ENCODE assay signal across 8 cellular contexts in the genomic region with DNA sequence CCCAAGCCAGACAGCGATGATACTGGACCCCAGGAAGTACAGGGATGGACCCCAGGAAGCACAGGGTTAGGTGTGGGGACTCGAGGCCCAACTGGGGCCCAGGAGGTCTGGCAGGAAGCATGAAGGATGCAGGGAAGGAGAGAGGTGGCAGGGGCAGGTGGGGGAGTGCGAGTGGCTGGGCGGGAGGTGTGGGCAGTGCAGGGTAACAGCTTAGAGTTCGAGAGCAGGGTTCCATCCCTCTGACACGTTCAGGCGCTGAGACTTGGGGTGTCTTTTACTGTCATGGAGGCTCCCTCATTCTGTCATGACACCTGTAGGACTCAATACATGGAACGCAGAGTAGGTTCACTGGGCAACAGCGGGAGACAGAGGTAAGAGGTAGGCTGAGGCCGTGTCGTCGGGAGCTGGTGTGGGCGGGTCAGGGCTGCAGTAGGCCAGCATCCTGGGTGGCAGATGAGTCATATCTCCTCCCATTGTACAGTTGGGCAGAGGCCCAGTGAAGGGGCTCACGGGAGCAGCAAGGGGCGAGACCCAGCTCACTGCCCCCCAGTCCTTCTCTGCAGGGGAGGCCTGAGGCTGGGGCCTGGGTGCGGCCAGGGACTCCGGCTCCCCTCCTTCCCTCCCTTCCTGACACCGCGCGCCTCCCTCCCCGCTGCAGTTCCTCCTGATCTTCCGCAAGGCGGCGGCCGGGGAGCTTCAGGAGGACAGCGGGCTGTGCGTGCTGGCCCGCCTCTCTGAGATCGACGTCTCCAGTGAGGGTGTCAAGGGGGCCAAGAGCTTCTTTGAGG. TPM values are rescaled to one million over a fixed set of nuclear protein-coding genes. Genes with fewer than 3 reads are reported as not detected.
DNase-seq lines count a peak whose midpoint lies in the region; ATAC-seq and TF ChIP-seq lines count a peak whose summit lies in the region.

No MANE protein-coding gene starts in this region.

- no peaks in the 10 kb centered on the region for H3K9me2 ChIP-seq in Karpas-422 (replicated peaks; ENCODE audit: insufficient read depth, low read length)

- H3K4me1 ChIP-seq in Karpas-422 (ENCODE audit: low read length) (no peaks in the 10 kb centered on the region), right cardiac atrium (ENCODE audit: control insufficient read depth, insufficient read depth, low read length) (no peaks in the 10 kb centered on the region)

- H3K9ac ChIP-seq in Karpas-422 (ENCODE audit: low read length): no peak overlapping the region

- H3K36me3 Mint-ChIP-seq in activated naive CD8-positive, alpha-beta T cell treated with anti-CD3 and anti-CD28 coated beads, Interleukin-2, amount 10 ng/mL, durations not matched to agents 7 days and 5 days: peaks cover 3% of the 10 kb centered on the region
- peaks cover 15 to 31% of the 10 kb centered on the region in 2 donors for H3K36me3 Mint-ChIP-seq in stimulated activated naive B cell treated with anti-CD40 and anti-IgM and Interleukin-4, amounts not matched to agents 10 μg/mL and 1 μg/mL and 100 μg/mL, for 72 hours

- no peak overlapping the region for H3K4me3 Mint-ChIP-seq in activated naive CD8-positive, alpha-beta T cell treated with anti-CD3 and anti-CD28 coated beads, Interleukin-2, amount 10 ng/mL, durations not matched to agents 7 days and 5 days
- no peak overlapping the region for H3K4me3 Mint-ChIP-seq in stimulated activated naive B cell treated with anti-CD40 and anti-IgM and Interleukin-4, amounts not matched to agents 10 μg/mL and 1 μg/mL and 100 μg/mL, for 72 hours

- no peaks in the 10 kb centered on the region for H3K9me3 Mint-ChIP-seq in activated naive CD8-positive, alpha-beta T cell treated with anti-CD3 and anti-CD28 coated beads, Interleukin-2, amount 10 ng/mL, durations not matched to agents 7 days and 5 days
- H3K9me3 Mint-ChIP-seq in stimulated activated naive B cell treated with anti-CD40 and anti-IgM and Interleukin-4, amounts not matched to agents 10 μg/mL and 1 μg/mL and 100 μg/mL, for 72 hours: no peaks in the 10 kb centered on the region

- H3K79me2 ChIP-seq in Karpas-422 (ENCODE audit: low read length): peaks cover 14% of the 10 kb centered on the region

- H3K27me3 ChIP-seq in Karpas-422 (ENCODE audit: low read length): no peaks in the 10 kb centered on the region
- no peaks in the 10 kb centered on the region for H3K27me3 ChIP-seq in right cardiac atrium (ENCODE audit: control insufficient read depth, insufficient read depth)

- H3K9me3 ChIP-seq in Karpas-422 (ENCODE audit: low read length) (no peaks in the 10 kb centered on the region), right cardiac atrium (ENCODE audit: control insufficient read depth, low read length) (no peaks in the 10 kb centered on the region)

- 46% methylated on average over 30 of the region's 30 CpGs for WGBS in right cardiac atrium
- 85 to 89% methylated on average over 28 to 30 of the region's 30 CpGs for WGBS in lower leg skin, 2 donors

- H4K20me1 ChIP-seq in Karpas-422 (ENCODE audit: insufficient read depth, low read depth, low read length): peaks cover 8% of the 10 kb centered on the region

- intact Hi-C loops in right cardiac atrium (cut with DNase I) (no loop called here), lower leg skin (cut with DNase I; ENCODE audit: low total_unique reads) (loop anchor here (2.0 to 10.0 kb wide), 2 partner anchors 98 to 302 kb away; no protein-coding TSS in a partner anchor)

- no peak for TF ChIP-seq POLR2A in lower leg skin (IDR thresholded peaks at IDR 0.05)

- peak overlapping the region; percentile 69 for H3K27ac Mint-ChIP-seq in activated naive CD8-positive, alpha-beta T cell treated with anti-CD3 and anti-CD28 coated beads, Interleukin-2, amount 10 ng/mL, durations not matched to agents 7 days and 5 days
- peak overlapping the region; percentile 84 for H3K27ac Mint-ChIP-seq in stimulated activated naive B cell treated with anti-CD40 and anti-IgM and Interleukin-4, amounts not matched to agents 10 μg/mL and 1 μg/mL and 100 μg/mL, for 72 hours

- ATAC-seq in activated naive CD8-positive, alpha-beta T cell treated with anti-CD3 and anti-CD28 coated beads, Interleukin-2, amount 10 ng/mL, durations not matched to agents 7 days and 5 days (ENCODE audit: low read depth): no peak
- ATAC-seq in right cardiac atrium (peak; percentile 15 to 30), HG02571 (IDR thresholded peaks at IDR 0.05; ENCODE audit: unreplicated experiment) (no peak)
- ATAC-seq in stimulated activated naive B cell treated with anti-CD40 and anti-IgM and Interleukin-4, amounts not matched to agents 10 μg/mL and 1 μg/mL and 100 μg/mL, for 72 hours (replicated peaks): no peak

- POLR2A ChIA-PET in activated naive CD8-positive, alpha-beta T cell treated with anti-CD3 and anti-CD28 coated beads, Interleukin-2, amount 10 ng/mL, durations not matched to agents 7 days and 5 days (lab: Charles Lee): no interaction called here

- peaks cover 8% of the 10 kb centered on the region for H3K4me1 Mint-ChIP-seq in activated naive CD8-positive, alpha-beta T cell treated with anti-CD3 and anti-CD28 coated beads, Interleukin-2, amount 10 ng/mL, durations not matched to agents 7 days and 5 days
- peaks cover 0 to 6% of the 10 kb centered on the region in 2 donors for H3K4me1 Mint-ChIP-seq in stimulated activated naive B cell treated with anti-CD40 and anti-IgM and Interleukin-4, amounts not matched to agents 10 μg/mL and 1 μg/mL and 100 μg/mL, for 72 hours

- H2AFZ ChIP-seq in Karpas-422 (ENCODE audit: low read length): no peak overlapping the region

- H3K4me3 ChIP-seq in Karpas-422 (ENCODE audit: low read length) (no peak overlapping the region), right cardiac atrium (ENCODE audit: low read length) (no peak overlapping the region), lower leg skin (ENCODE audit: low read depth, poor library complexity, severe bottlenecking) (no peak overlapping the region)

- H3K36me3 ChIP-seq in Karpas-422 (ENCODE audit: insufficient read depth, low read length): no peaks in the 10 kb centered on the region

- H3K27ac ChIP-seq in Karpas-422 (ENCODE audit: low read length) (no peak overlapping the region), right cardiac atrium (ENCODE audit: low read length) (no peak overlapping the region)

- TF ChIP-seq CTCF in lower leg skin (IDR thresholded peaks at IDR 0.05): no peak

- no peak overlapping the region for H3K4me2 ChIP-seq in Karpas-422 (ENCODE audit: low read depth, low read length, poor library complexity, severe bottlenecking)

- H3K27me3 Mint-ChIP-seq in activated naive CD8-positive, alpha-beta T cell treated with anti-CD3 and anti-CD28 coated beads, Interleukin-2, amount 10 ng/mL, durations not matched to agents 7 days and 5 days: no peaks in the 10 kb centered on the region
- H3K27me3 Mint-ChIP-seq in stimulated activated naive B cell treated with anti-CD40 and anti-IgM and Interleukin-4, amounts not matched to agents 10 μg/mL and 1 μg/mL and 100 μg/mL, for 72 hours: no peaks in the 10 kb centered on the region

- DNase-seq in Karpas-422 (peak; percentile 37), right cardiac atrium (peak in 1 of 3 donors; percentile 25), D341Med (ENCODE audit: low spot score) (no peak), lower leg skin (ENCODE audit: low spot score in 2 of 2) (no peak)
- DNase-seq in activated naive CD8-positive, alpha-beta T cell treated with anti-CD3 and anti-CD28 coated beads, Interleukin-2, amount 10 ng/mL, durations not matched to agents 7 days and 5 days: no peak
- no peak for DNase-seq in stimulated activated naive B cell treated with anti-CD40 and anti-IgM and Interleukin-4, amounts not matched to agents 10 μg/mL and 1 μg/mL and 100 μg/mL, for 72 hours
- DNase-seq in activated CD8-positive, alpha-beta memory T cell treated with anti-CD3 and anti-CD28 coated beads, Interleukin-2, amount 50 U/mL, for 48 hours: no peak

RNA-seq across cellular contexts. Expression of a gene that starts 11.6 kb away (rescaled TPM):
- total RNA-seq in Karpas-422 (2014; rRNA removed; shearing (Covaris generic); ENCODE audit: low replicate concordance): not detected in 2 replicates
- total RNA-seq in activated naive CD8-positive, alpha-beta T cell treated with anti-CD3 and anti-CD28 coated beads, Interleukin-2, amount 10 ng/mL, durations not matched to agents 7 days and 5 days: 1 to 10 TPM in 1 of 2 experiments, under 1 TPM in 1; 0.39 to 1.0 TPM
- total RNA-seq in right cardiac atrium (1 to 10 TPM in 1 of 4 donors, not detected in 3; 1.1 TPM), lower leg skin (not detected)
- polyA plus RNA-seq in right cardiac atrium: not detected

RNA-seq across cellular contexts. Expression of a gene that starts 17.0 kb away (rescaled TPM):
- total RNA-seq in Karpas-422 (2014; rRNA removed; shearing (Covaris generic); ENCODE audit: low replicate concordance): 24.9 and 57.8 TPM in 2 replicates
- total RNA-seq in activated naive CD8-positive, alpha-beta T cell treated with anti-CD3 and anti-CD28 coated beads, Interleukin-2, amount 10 ng/mL, durations not matched to agents 7 days and 5 days: 10 to 100 TPM; 49.4 TPM
- total RNA-seq in right cardiac atrium (10 to 100 TPM; 10.8 to 17.7 (median 14.0) TPM), lower leg skin (10 to 100 TPM; 38.9 to 55.7 (median 43.5) TPM)
- polyA plus RNA-seq in right cardiac atrium: 12.9 TPM

RNA-seq across cellular contexts. Expression of a gene that starts 29.8 kb away (rescaled TPM):
- not detected in 2 replicates for total RNA-seq in Karpas-422 (2014; rRNA removed; shearing (Covaris generic); ENCODE audit: low replicate concordance)
- not detected for total RNA-seq in activated naive CD8-positive, alpha-beta T cell treated with anti-CD3 and anti-CD28 coated beads, Interleukin-2, amount 10 ng/mL, durations not matched to agents 7 days and 5 days
- total RNA-seq in right cardiac atrium (not detected), lower leg skin (not detected)
- polyA plus RNA-seq in right cardiac atrium: not detected

RNA-seq across cellular contexts. Expression of a gene that starts 49.2 kb away (rescaled TPM):
- total RNA-seq in Karpas-422 (2014; rRNA removed; shearing (Covaris generic); ENCODE audit: low replicate concordance): not detected in 2 replicates
- total RNA-seq in activated naive CD8-positive, alpha-beta T cell treated with anti-CD3 and anti-CD28 coated beads, Interleukin-2, amount 10 ng/mL, durations not matched to agents 7 days and 5 days: not detected
- not detected for total RNA-seq in right cardiac atrium
- not detected for polyA plus RNA-seq in right cardiac atrium
- total RNA-seq in lower leg skin: under 1 TPM in 1 of 4 donors, not detected in 3; 0.49 TPM

Comparison
In these comparisons a context has a peak if more than half of its experiments do, and no peak if none do; other contexts are left out.
1. ATAC-seq: peak in right cardiac atrium (2 of 2); none in activated naive CD8-positive, alpha-beta T cell treated with anti-CD3 and anti-CD28 coated beads, Interleukin-2, amount 10 ng/mL, durations not matched to agents 7 days and 5 days (single experiment), stimulated activated naive B cell treated with anti-CD40 and anti-IgM and Interleukin-4, amounts not matched to agents 10 μg/mL and 1 μg/mL and 100 μg/mL, for 72 hours (0 of 2) and HG02571 (single experiment).